Comparison of ENCODE assay signal across 2 cellular contexts in genomic region chr3:63386568-63386967, GRCh38.
A peak's percentile ranks its signal among the peaks of the same experiment; 100 is the strongest.
TF ChIP-seq lines count a peak whose summit lies in the region.

No MANE protein-coding gene starts in this region.

TF ChIP-seq in HEK293, 187 proteins besides CTCF, POLR2A, EP300 and RAD21 (continued from another document):
- TF ChIP-seq HOXA7 (CRISPR knock-in tag; IDR thresholded peaks at IDR 0.05; ENCODE audit: borderline replicate concordance): no peak
- no peak for TF ChIP-seq ZNF175 (tag by site-specific recombination; IDR thresholded peaks at IDR 0.05)

TF ChIP-seq in H1, 55 proteins besides CTCF, POLR2A, EP300 and RAD21 (continued from another document):
- TF ChIP-seq MAX (IDR thresholded peaks at IDR 0.05): peak; percentile 57
